Comparison of ENCODE assay signal across 1 cellular context in the genomic region with DNA sequence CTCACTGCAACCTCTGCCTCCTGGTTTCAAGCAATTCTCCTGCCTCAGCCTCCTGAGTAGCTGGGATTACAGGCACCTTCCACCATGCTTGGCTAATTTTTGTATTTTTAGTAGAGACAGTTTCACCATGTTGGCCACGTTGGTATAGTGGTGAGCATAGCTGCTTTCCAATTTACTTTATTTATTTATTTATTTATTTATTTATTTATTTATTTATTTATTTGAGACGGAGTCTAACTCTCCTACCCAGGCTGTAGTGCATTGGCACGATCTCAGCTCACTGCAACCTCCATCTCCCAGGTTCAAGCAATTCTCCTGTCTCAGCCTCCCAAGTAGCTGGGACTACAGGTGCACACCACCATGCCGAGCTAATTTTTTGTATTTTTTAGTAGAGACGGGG.
TF ChIP-seq lines count a peak whose summit lies in the region.

No MANE protein-coding gene starts in this region.

TF ChIP-seq in A549, 52 proteins besides CTCF, POLR2A, EP300 and RAD21:
- TF ChIP-seq ZC3H11A (IDR thresholded peaks at IDR 0.05), result peak; percentile 88
